6 cellular contexts compared by ENCODE assay signal in genomic region chr6:31794294-31794865, GRCh38. TPM values are rescaled to one million over a fixed set of nuclear protein-coding genes. Genes with fewer than 3 reads are reported as not detected.
DNase-seq lines count a peak whose midpoint lies in the region; TF ChIP-seq lines count a peak whose summit lies in the region.

No MANE protein-coding gene starts in this region.

- H2AFZ ChIP-seq in mammary epithelial cell (ENCODE audit: low read depth, low read length) (peak overlapping the region; percentile 84), neural progenitor cell (replicated peaks) (peak overlapping the region; percentile 46)

- peak overlapping the region; percentile 99 for H3K4me3 Mint-ChIP-seq in neural progenitor cell

- peak overlapping the region; percentile 99 for H3K4me3 ChIP-seq in left ventricle myocardium inferior
- peak overlapping the region; percentile 54 to 88 (median 82) for H3K4me3 ChIP-seq in mammary epithelial cell (replicated peaks in 1 of 3; ENCODE audit: insufficient read depth in 1 of 3, low read depth in 2 of 3, low read length in 3 of 3)
- H3K4me3 ChIP-seq in neural progenitor cell, result peak overlapping the region; percentile 73

- CTCF ChIA-PET in mammary epithelial cell (lab: Charles Lee; ENCODE audit: low non-redundant PET), result no interaction called here

- H3K27me3 ChIP-seq in left ventricle myocardium inferior (ENCODE audit: low read depth) (no peaks in the 10 kb centered on the region), mammary epithelial cell (ENCODE audit: insufficient read depth, low read length) (no peaks in the 10 kb centered on the region), neural progenitor cell (no peaks in the 10 kb centered on the region)

- peak overlapping the region; percentile 4 for H3K27ac Mint-ChIP-seq in neural progenitor cell

- TF ChIP-seq CTCF in left ventricle myocardium inferior (IDR thresholded peaks at IDR 0.05; ENCODE audit: borderline replicate concordance) (no peak), mammary epithelial cell (conservative IDR thresholded peaks at IDR 0.05 in 1 of 2, IDR thresholded peaks at IDR 0.05 in 1 of 2; ENCODE audit: extremely low read depth in 1 of 2, insufficient read depth in 1 of 2, low read depth in 1 of 2, low read length in 2 of 2) (no peak), neural progenitor cell (IDR thresholded peaks at IDR 0.05) (no peak)

- no TSS peak for BruUV-seq in mammary epithelial cell (replicated peaks; lab: Mats Ljungman, UMichigan)

- DNase-seq in left ventricle myocardium inferior, result no peak
- DNase-seq in cardiac septum (ENCODE audit: low spot score), result no peak
- no peak for DNase-seq in mammary epithelial cell
- peak; percentile 70 for DNase-seq in neural progenitor cell (ENCODE audit: low spot score)
- DNase-seq in NCI-H510A treated with DMSO at 0.1 percent for 48 hours (lab: John Stamatoyannopoulos, UW), result no peak
- DNase-seq in NCI-H2107 (lab: John Stamatoyannopoulos, UW), result no peak

- H3F3A ChIP-seq in neural progenitor cell (ENCODE audit: low read depth), result peaks cover 41% of the 10 kb centered on the region

- no peaks in the 10 kb centered on the region for H3K27me3 Mint-ChIP-seq in neural progenitor cell (ENCODE audit: insufficient read depth, low read depth)

- H3K9me3 ChIP-seq in left ventricle myocardium inferior (replicated peaks) (no peaks in the 10 kb centered on the region), mammary epithelial cell (replicated peaks; ENCODE audit: insufficient read depth, low read length) (no peaks in the 10 kb centered on the region), neural progenitor cell (ENCODE audit: low read depth) (no peaks in the 10 kb centered on the region)

- peak overlapping the region; percentile 88 for H3K4me2 ChIP-seq in mammary epithelial cell (ENCODE audit: insufficient read depth, low read depth, low read length)
- H3K4me2 ChIP-seq in neural progenitor cell, result peak overlapping the region; percentile 93

- dilution Hi-C loops in mammary epithelial cell (cut with HindIII; ENCODE audit: low sequenced_read_pairs), result no loop called here

- H3K27ac ChIP-seq in left ventricle myocardium inferior (replicated peaks), result peak overlapping the region; percentile 99
- peak overlapping the region; percentile 87 for H3K27ac ChIP-seq in mammary epithelial cell (ENCODE audit: insufficient read depth, low read depth, low read length)
- H3K27ac ChIP-seq in neural progenitor cell, result no peak overlapping the region

- in situ Hi-C loops in mammary epithelial cell (cut with MboI; ENCODE audit: low sequenced_read_pairs in 2 of 2), result no loop called here

- H3K36me3 ChIP-seq in left ventricle myocardium inferior (peaks cover 27% of the 10 kb centered on the region), mammary epithelial cell (ENCODE audit: insufficient read depth, low read length) (peaks cover 6% of the 10 kb centered on the region), neural progenitor cell (peaks cover 4% of the 10 kb centered on the region)

- WGBS in mammary epithelial cell (ENCODE audit: low coverage, missing lambda C conversion rate), result 1% methylated on average over 7 of the region's 7 CpGs

- no peaks in the 10 kb centered on the region for H4K20me1 ChIP-seq in mammary epithelial cell (ENCODE audit: insufficient read depth, low read length)
- H4K20me1 ChIP-seq in neural progenitor cell (ENCODE audit: low read depth), result no peaks in the 10 kb centered on the region

- peaks cover 16% of the 10 kb centered on the region for H3K4me1 Mint-ChIP-seq in neural progenitor cell

- H3K4me1 ChIP-seq in left ventricle myocardium inferior (peaks cover 21% of the 10 kb centered on the region), mammary epithelial cell (ENCODE audit: insufficient read depth, low read length) (peaks cover 33% of the 10 kb centered on the region), neural progenitor cell (peaks cover 7% of the 10 kb centered on the region)

- peaks cover 48% of the 10 kb centered on the region for H3K79me2 ChIP-seq in mammary epithelial cell (ENCODE audit: insufficient read depth, low read length)
- H3K79me2 ChIP-seq in neural progenitor cell (ENCODE audit: low read depth), result peaks cover 22% of the 10 kb centered on the region

- H3K9ac ChIP-seq in mammary epithelial cell (ENCODE audit: insufficient read depth, low read length) (peak overlapping the region; percentile 91), neural progenitor cell (peak overlapping the region; percentile 79)

- peaks cover 12% of the 10 kb centered on the region for H3K36me3 Mint-ChIP-seq in neural progenitor cell

- no peaks in the 10 kb centered on the region for H3K9me3 Mint-ChIP-seq in neural progenitor cell

- intact Hi-C loops in left ventricle myocardium inferior (cut with micrococcal nuclease), result no loop called here
- intact Hi-C loops in cardiac septum (cut with DNase I), result no loop called here
- intact Hi-C loops in mammary epithelial cell (cut with micrococcal nuclease), result loop anchor here (2.0 kb wide), 3 partner anchors 20 to 56 kb away; partner anchors contain the start of genes HSPA1A, HSPA1B and HSPA1L

RNA-seq across cellular contexts. Expression of gene VARS1, which starts 1.2 kb away (rescaled TPM):
- total RNA-seq in left ventricle myocardium inferior (20.0 TPM), cardiac septum (35.0 TPM), mammary epithelial cell (100 to 1,000 TPM in 1 of 2 donors, 10 to 100 TPM in 1; 71.8 to 131 TPM), neural progenitor cell (ENCODE audit: low replicate concordance) (34.1 and 66.8 TPM in 2 replicates)
- 51.9 TPM for polyA plus RNA-seq in mammary epithelial cell
- polyA minus RNA-seq in mammary epithelial cell, result 243 TPM

RNA-seq across cellular contexts. Expression of gene LSM2, which starts 12.4 kb away (rescaled TPM):
- total RNA-seq in left ventricle myocardium inferior (19.4 TPM), cardiac septum (24.0 TPM), mammary epithelial cell (10 to 100 TPM; 23.8 to 55.0 TPM), neural progenitor cell (ENCODE audit: low replicate concordance) (105 and 125 TPM in 2 replicates)
- 109 TPM for polyA plus RNA-seq in mammary epithelial cell
- polyA minus RNA-seq in mammary epithelial cell, result 105 TPM

RNA-seq across cellular contexts. Expression of gene VWA7, which starts 17.3 kb away (rescaled TPM):
- total RNA-seq in left ventricle myocardium inferior (14.7 TPM), cardiac septum (21.5 TPM), mammary epithelial cell (1 to 10 TPM; 1.2 to 1.5 TPM), neural progenitor cell (ENCODE audit: low replicate concordance) (0.15 and 0.34 TPM in 2 replicates)
- polyA plus RNA-seq in mammary epithelial cell, result 0.80 TPM
- not detected for polyA minus RNA-seq in mammary epithelial cell

RNA-seq across cellular contexts. Expression of gene HSPA1L, which starts 20.7 kb away (rescaled TPM):
- total RNA-seq in left ventricle myocardium inferior (2.2 TPM), cardiac septum (2.4 TPM), mammary epithelial cell (under 1 TPM; 0.42 to 0.83 TPM), neural progenitor cell (ENCODE audit: low replicate concordance) (0.49 and 1.2 TPM in 2 replicates)
- 0.36 TPM for polyA plus RNA-seq in mammary epithelial cell
- not detected for polyA minus RNA-seq in mammary epithelial cell

RNA-seq across cellular contexts. Expression of gene HSPA1A, which starts 21.0 kb away (rescaled TPM):
- total RNA-seq in left ventricle myocardium inferior (271 TPM), cardiac septum (296 TPM), mammary epithelial cell (10 to 100 TPM; 67.8 to 99.5 TPM), neural progenitor cell (ENCODE audit: low replicate concordance) (36.0 and 84.3 TPM in 2 replicates)
- polyA plus RNA-seq in mammary epithelial cell, result 103 TPM
- 93.6 TPM for polyA minus RNA-seq in mammary epithelial cell
